15 cellular contexts compared by ENCODE assay signal in genomic region chr2:179455824-179456223, GRCh38.
DNase-seq lines count a peak whose midpoint lies in the region; ATAC-seq and TF ChIP-seq lines count a peak whose summit lies in the region.
"Had no signal": no experiment of that assay in that cellular context is flagged by ENCODE, and none has a peak within 500 bp of the region (broad histone marks: within the 10 kb centered on the region; RNA-seq: fewer than 3 reads in every experiment).

No MANE protein-coding gene starts in this region.

- H3K9me2 ChIP-seq in PC-3 (replicated peaks; ENCODE audit: low read length) = no peaks in the 10 kb centered on the region

- peaks cover 33% of the 10 kb centered on the region for H3K4me1 Mint-ChIP-seq in chondrocyte (ENCODE audit: low read depth)
- peaks cover 22% of the 10 kb centered on the region for H3K4me1 Mint-ChIP-seq in osteocyte (ENCODE audit: unreplicated experiment)

- peak overlapping the region; percentile 59 for H3K9ac ChIP-seq in PC-3 (ENCODE audit: low read length)
- H3K9ac ChIP-seq: BLaER1 treated with 17β-estradiol and CSF1 and Interleukin-3, amounts not matched to agents 10 nM and 100 nM had no signal

- H3K36me3 ChIP-seq in PC-3 (ENCODE audit: low read depth, low read length) = peaks cover 13% of the 10 kb centered on the region; the same call in 1 of the 2 replicates
- H3K36me3 ChIP-seq: BLaER1 treated with 17β-estradiol and CSF1 and Interleukin-3, amounts not matched to agents 10 nM and 100 nM; HAP-1 had no signal

- no peak overlapping the region for H2AFZ ChIP-seq in PC-3 (ENCODE audit: low read length)

- H3K27ac Mint-ChIP-seq in chondrocyte (ENCODE audit: unreplicated experiment) (peak overlapping the region; percentile 83), osteocyte (ENCODE audit: unreplicated experiment) (peak overlapping the region; percentile 76)

- peak; percentile 77 for ATAC-seq in PC-3
- no peak for ATAC-seq in Right ventricle myocardium inferior
- no peak for ATAC-seq in HG03342 (IDR thresholded peaks at IDR 0.05; ENCODE audit: unreplicated experiment)

- H3K9me3 Mint-ChIP-seq in chondrocyte (ENCODE audit: low read depth) = peaks cover 19% of the 10 kb centered on the region
- peaks cover 17% of the 10 kb centered on the region for H3K9me3 Mint-ChIP-seq in osteocyte (ENCODE audit: unreplicated experiment)

- H3F3A ChIP-seq in PC-3 (ENCODE audit: low read length, unreplicated experiment) = peaks cover 15% of the 10 kb centered on the region

- peak overlapping the region; percentile 93 for H3K27ac ChIP-seq in PC-3 (ENCODE audit: low read length)
- H3K27ac ChIP-seq: BLaER1 treated with 17β-estradiol and CSF1 and Interleukin-3, amounts not matched to agents 10 nM and 100 nM; SK-N-MC had no signal

- H3K4me3 Mint-ChIP-seq in chondrocyte (ENCODE audit: unreplicated experiment) (no peak overlapping the region), osteocyte (ENCODE audit: unreplicated experiment) (no peak overlapping the region)

- CTCF ChIA-PET in PC-3 (lab: Charles Lee) = interaction anchor here (0.7 kb wide), 1 partner anchor 60 kb away, joined by 6 read pairs; no protein-coding TSS in a partner anchor

- H3K79me2 ChIP-seq in PC-3 (ENCODE audit: low read length) = no peaks in the 10 kb centered on the region

- H4K20me1 ChIP-seq in PC-3 (ENCODE audit: low read length) = no peaks in the 10 kb centered on the region
- H4K20me1 ChIP-seq: BLaER1 treated with 17β-estradiol and CSF1 and Interleukin-3, amounts not matched to agents 10 nM and 100 nM had no signal

- peaks cover 39% of the 10 kb centered on the region for H3K4me1 ChIP-seq in PC-3 (ENCODE audit: insufficient read depth, low read length)

- peak overlapping the region; percentile 35; the same call in 1 of the 2 replicates for H3K4me2 ChIP-seq in PC-3 (ENCODE audit: low read length)
- H3K4me2 ChIP-seq: BLaER1 treated with 17β-estradiol and CSF1 and Interleukin-3, amounts not matched to agents 10 nM and 100 nM had no signal

- H3K4me3 ChIP-seq in PC-3 (ENCODE audit: low read length) = no peak overlapping the region
- H3K4me3 ChIP-seq: BLaER1 treated with 17β-estradiol and CSF1 and Interleukin-3, amounts not matched to agents 10 nM and 100 nM; HAP-1; SK-N-MC had no signal

- no TSS peak for BruUV-seq in PC-3 (replicated peaks; lab: Mats Ljungman, UMichigan)

- TF ChIP-seq CTCF in PC-3 (conservative IDR thresholded peaks at IDR 0.05; ENCODE audit: low read depth, low read length) (no peak), chondrocyte (IDR thresholded peaks at IDR 0.05) (no peak), osteocyte (IDR thresholded peaks at IDR 0.05) (no peak)

- POLR2A ChIA-PET in PC-3 (lab: Charles Lee; ENCODE audit: unreplicated experiment) = interaction anchor here (0.7 kb wide), 2 partner anchors 218 to 353 kb away, joined by 3 to 6 read pairs; no protein-coding TSS in a partner anchor

- DNase-seq in EH (ENCODE audit: low read depth) (peak; percentile 83), PC-3 (peak; percentile 91), chondrocyte (ENCODE audit: low spot score) (no peak), osteocyte (ENCODE audit: extremely low spot score, unreplicated experiment) (no peak), activated gamma-delta T cell (lab: John Stamatoyannopoulos, UW) (no peak), Right ventricle myocardium inferior (ENCODE audit: missing footprints) (no peak)
- DNase-seq: DMS53, Karpas-422, NCI-H1105 treated with DMSO at 0.1 percent for 48 hours, NCI-H187, NCI-H446 had no signal

- H3K27me3 ChIP-seq in PC-3 (ENCODE audit: low read length) = no peaks in the 10 kb centered on the region
- H3K27me3 ChIP-seq: BLaER1 treated with 17β-estradiol and CSF1 and Interleukin-3, amounts not matched to agents 10 nM and 100 nM had no signal

- intact Hi-C loops in PC-3 (cut with micrococcal nuclease) (no loop called here), Right ventricle myocardium inferior (cut with DNase I) (no loop called here)

- H3K27me3 Mint-ChIP-seq in chondrocyte (ENCODE audit: low read depth) = no peaks in the 10 kb centered on the region
- no peaks in the 10 kb centered on the region for H3K27me3 Mint-ChIP-seq in osteocyte (ENCODE audit: unreplicated experiment)

- H3K9me3 ChIP-seq in PC-3 (ENCODE audit: low read length) = peaks cover 2% of the 10 kb centered on the region
- H3K9me3 ChIP-seq: HAP-1 had no signal

- H3K36me3 Mint-ChIP-seq in chondrocyte (ENCODE audit: low read depth) = peaks cover 3% of the 10 kb centered on the region
- no peaks in the 10 kb centered on the region for H3K36me3 Mint-ChIP-seq in osteocyte (ENCODE audit: unreplicated experiment)

Comparison
In these comparisons a context has a peak if more than half of its experiments do, and no peak if none do; other contexts are left out.
1. DNase-seq: peak in EH (single experiment) and PC-3 (single experiment); none in chondrocyte (single experiment), osteocyte (single experiment), activated gamma-delta T cell (single experiment) and Right ventricle myocardium inferior (single experiment).